Comparison of ENCODE assay signal across 8 cellular contexts in the genomic region with DNA sequence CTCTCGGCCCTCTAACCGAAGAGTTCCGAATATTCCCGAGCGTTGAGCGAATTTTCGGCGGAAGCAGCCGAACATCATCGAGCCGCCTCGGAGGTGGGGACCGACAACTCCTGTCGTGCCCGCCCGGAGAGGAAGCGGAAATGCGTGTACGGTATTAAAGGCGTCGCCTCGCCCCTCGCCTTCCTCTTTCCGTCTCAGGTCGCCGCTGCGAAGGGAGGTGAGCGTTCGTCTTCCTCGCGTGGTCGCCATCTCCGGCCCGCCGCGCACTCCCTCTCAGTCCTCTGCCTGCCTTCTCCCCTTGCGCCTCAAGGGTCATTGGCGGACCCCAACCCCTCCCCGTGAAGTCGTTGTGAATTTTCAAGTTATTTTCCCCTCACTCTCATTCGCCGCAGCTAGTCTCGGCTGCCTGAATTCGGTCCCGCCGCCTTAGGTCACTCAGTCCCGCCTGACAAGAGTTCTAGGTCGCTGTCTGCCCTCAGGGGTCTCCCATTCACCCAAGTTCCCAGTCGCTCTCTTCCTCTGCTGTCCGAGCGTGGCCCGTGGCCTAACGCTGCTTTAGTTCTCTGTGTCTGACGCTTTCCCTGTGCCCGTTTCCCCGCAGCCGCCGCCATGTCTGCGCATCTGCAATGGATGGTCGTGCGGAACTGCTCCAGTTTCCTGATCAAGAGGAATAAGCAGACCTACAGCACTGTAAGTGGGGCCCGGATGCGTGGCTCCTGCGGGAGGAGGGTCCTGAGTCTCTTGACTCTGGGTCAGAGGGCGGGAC. TPM values are rescaled to one million over a fixed set of nuclear protein-coding genes. Genes with fewer than 3 reads are reported as not detected.
DNase-seq lines count a peak whose midpoint lies in the region; ATAC-seq, FAIRE-seq and TF ChIP-seq lines count a peak whose summit lies in the region.

A gene (plus strand): TSS at position 184 of the 766 bp plus-strand sequence. CDS start 426 bp downstream, at position 610.

- peak within 1 kb of the TSS; percentile 90 for H2BK5ac ChIP-seq in H1 (ENCODE audit: low read depth, low read length)

- H4K91ac ChIP-seq in H1 (replicated peaks; ENCODE audit: insufficient read length, low read length) = peak within 1 kb of the TSS; percentile 71

- intact Hi-C loops in CD4-positive, alpha-beta T cell (cut with DNase I, micrococcal nuclease) = loop anchor here (1.0 to 5.0 kb wide), 7 partner anchors 20 to 256 kb away; a partner anchor contains a TSS

- TF ChIP-seq CTCF in CD4-positive, alpha-beta T cell (IDR thresholded peaks at IDR 0.05) = no peak
- TF ChIP-seq CTCF in H1 (IDR thresholded peaks at IDR 0.05; ENCODE audit: control extremely low read depth in 1 of 3, insufficient read depth in 1 of 3, low read depth in 1 of 3, low read length in 3 of 3) = no peak

- H3K4me1 Mint-ChIP-seq in CD4-positive, alpha-beta T cell (ENCODE audit: low read depth) = peaks cover 82% of the 10 kb centered on the region
- H3K4me1 Mint-ChIP-seq in memory B cell = peaks cover 53% of the 10 kb centered on the region

- H3K27me3 Mint-ChIP-seq in CD4-positive, alpha-beta T cell = no peaks in the 10 kb centered on the region
- no peaks in the 10 kb centered on the region for H3K27me3 Mint-ChIP-seq in memory B cell

- H3K79me2 ChIP-seq in H1 (ENCODE audit: control insufficient read depth in 1 of 2, insufficient read depth in 2 of 2, low read length in 2 of 2) = peaks cover 17 to 27% of the 10 kb centered on the region in 2 experiments; a peak in 3 of 4 replicates

- 0 out of 2 replicates have a peak within 1 kb of the TSS, but pooled peaks have one; percentile 61 for H2BK20ac ChIP-seq in H1 (ENCODE audit: low read length)

- H3K4me3 Mint-ChIP-seq in CD4-positive, alpha-beta T cell = peak within 1 kb of the TSS; percentile 100
- H3K4me3 Mint-ChIP-seq in memory B cell = peak within 1 kb of the TSS; percentile 100

- peaks cover 23 to 35% (median 26%) of the 10 kb centered on the region in 4 experiments for H3K36me3 ChIP-seq in H1 (ENCODE audit: control insufficient read depth in 2 of 4, insufficient read depth in 4 of 4, low read length in 3 of 4)

- no peaks in the 10 kb centered on the region for H3K9me3 Mint-ChIP-seq in CD4-positive, alpha-beta T cell
- no peaks in the 10 kb centered on the region for H3K9me3 Mint-ChIP-seq in memory B cell

- peak within 1 kb of the TSS; percentile 96; the same call in 1 of the 2 replicates for H2BK15ac ChIP-seq in H1 (ENCODE audit: low read length)

- CTCF ChIA-PET in CD4-positive, alpha-beta T cell (lab: Charles Lee) = no interaction called here
- CTCF ChIA-PET in H1 (lab: Charles Lee; ENCODE audit: partially characterized antibody) = interaction anchor here (0.9 to 6.1 kb wide), 3 partner anchors 16 to 82 kb away, joined by 3 to 39 read pairs (median 4); no protein-coding TSS in a partner anchor

- peak within 1 kb of the TSS; percentile 97 for H3K27ac Mint-ChIP-seq in CD4-positive, alpha-beta T cell
- peak within 1 kb of the TSS; percentile 98 for H3K27ac Mint-ChIP-seq in memory B cell

- H3K9me3 ChIP-seq in CD4-positive, alpha-beta T cell (ENCODE audit: control insufficient read depth, low read length) = no peaks in the 10 kb centered on the region
- H3K9me3 ChIP-seq in H1 (ENCODE audit: insufficient read depth in 2 of 2, low read depth in 1 of 2, low read length in 1 of 2) = no peaks in the 10 kb centered on the region

- peaks cover 33% of the 10 kb centered on the region for H3K79me1 ChIP-seq in H1 (ENCODE audit: low read depth, low read length)

- H3K18ac ChIP-seq in H1 (ENCODE audit: extremely low read depth, low read length) = peak within 1 kb of the TSS; percentile 99

- WGBS in H1 (ENCODE audit: extremely low coverage in 1 of 2, insufficient coverage in 1 of 2, insufficient read length in 1 of 2, insufficient replicate concordance in 2 of 2, low coverage in 1 of 2, low lambda C conversion rate in 2 of 2, missing lambda C conversion rate in 1 of 2), 2 experiments = 1% methylated on average over 59 of the region's 65 CpGs; no CpG with 5 or more reads in 1 of the 2 experiments

- H4K5ac ChIP-seq in H1 (ENCODE audit: insufficient read length, low read depth, low read length) = peak within 1 kb of the TSS; percentile 91

- H3K36me3 Mint-ChIP-seq in CD4-positive, alpha-beta T cell (ENCODE audit: low read depth) = peaks cover 57% of the 10 kb centered on the region
- peaks cover 18% of the 10 kb centered on the region for H3K36me3 Mint-ChIP-seq in memory B cell

- peak; percentile 78 for ATAC-seq in CD4-positive, alpha-beta T cell (ENCODE audit: poor library complexity)
- peak; percentile 72 for ATAC-seq in GM19438 (IDR thresholded peaks at IDR 0.05; ENCODE audit: low read depth, unreplicated experiment)
- peak; percentile 62 for ATAC-seq in HG03575 (IDR thresholded peaks at IDR 0.05; ENCODE audit: extremely low read depth, insufficient number of reproducible peaks, low FRiP score, unreplicated experiment)
- ATAC-seq in memory B cell (ENCODE audit: low read depth) = peak; percentile 78

- DNase-seq in CD4-positive, alpha-beta T cell = peak; percentile 96 to 98 (median 98)
- DNase-seq in NOMO-1 (lab: John Stamatoyannopoulos, UW; ENCODE audit: unreplicated experiment in 2 of 2) (peak; percentile 97 to 98), H1 (ENCODE audit: low read depth in 1 of 2, low spot score in 2 of 2) (peak; percentile 95 to 99), memory B cell (ENCODE audit: low spot score in 2 of 2) (peak; percentile 98)
- DNase-seq in activated CD8-positive, alpha-beta memory T cell treated with anti-CD3 and anti-CD28 coated beads for 4 hours (ENCODE audit: low read depth in 2 of 2) = peak; percentile 95 to 96
- DNase-seq in stimulated activated CD8-positive, alpha-beta memory T cell treated with anti-CD3 and anti-CD28 coated beads, Interleukin-12 subunit alpha, Interleukin-12 subunit beta, amount 100 ng/mL, for 4 hours (ENCODE audit: low read depth) = peak; percentile 96

- peak within 1 kb of the TSS; percentile 40 for H3K4ac ChIP-seq in H1 (replicated peaks; ENCODE audit: insufficient read length, low read depth, low read length)

- H4K20me1 ChIP-seq in H1 (replicated peaks in 1 of 2; ENCODE audit: control insufficient read depth in 1 of 2, insufficient read depth in 2 of 2, low read length in 2 of 2) = peaks cover 25 to 46% of the 10 kb centered on the region in 2 experiments

- H3K4me3 ChIP-seq in H1 (ENCODE audit: extremely low read depth in 1 of 4, insufficient read depth in 2 of 4, low read depth in 3 of 4, low read length in 4 of 4) = peak within 1 kb of the TSS; percentile 89 to 97 (median 94)

- H3K9ac ChIP-seq in H1 (replicated peaks in 1 of 4; ENCODE audit: extremely low read depth in 1 of 4, low read depth in 3 of 4, low read length in 3 of 4) = peak within 1 kb of the TSS; percentile 65 to 93 (median 82)

- peak within 1 kb of the TSS; percentile 98 for H2AFZ ChIP-seq in H1 (ENCODE audit: low read length)

- no peaks in the 10 kb centered on the region for H3K27me3 ChIP-seq in CD4-positive, alpha-beta T cell (ENCODE audit: control insufficient read depth, insufficient read depth, low read length)
- peaks cover 0 to 6% (median 3%) of the 10 kb centered on the region in 4 experiments; a peak in 3 of 7 replicates for H3K27me3 ChIP-seq in H1 (replicated peaks in 1 of 4; ENCODE audit: control insufficient read depth in 3 of 4, extremely low read depth in 1 of 4, insufficient read depth in 3 of 4, low read length in 3 of 4)

- peak within 1 kb of the TSS; percentile 19; the same call in 1 of the 2 replicates for H4K8ac ChIP-seq in H1 (ENCODE audit: extremely low read depth, insufficient read depth, low read length)

- H3K23me2 ChIP-seq in H1 (ENCODE audit: low read depth, low read length) = peaks cover 31% of the 10 kb centered on the region

- no peak within 1 kb of the TSS for H3K23ac ChIP-seq in H1 (ENCODE audit: insufficient read length)

- no peak for TF ChIP-seq EP300 in H1 (IDR thresholded peaks at IDR 0.05; ENCODE audit: borderline replicate concordance in 1 of 2, low read depth in 2 of 2, low read length in 2 of 2)

- TF ChIP-seq POLR2A in H1 (IDR thresholded peaks at IDR 0.05; ENCODE audit: control extremely low read depth in 1 of 2, low read depth in 2 of 2, low read length in 2 of 2) = peak; percentile 100

- H2AK5ac ChIP-seq in H1 (ENCODE audit: low read depth, low read length) = peak within 1 kb of the TSS; percentile 88

- no peak within 1 kb of the TSS for H2BK120ac ChIP-seq in H1 (replicated peaks; ENCODE audit: low read depth, low read length)

- POLR2A ChIA-PET in CD4-positive, alpha-beta T cell (lab: Charles Lee) = interaction anchor here (1.6 to 5.4 kb wide), 5 partner anchors 14 to 126 kb away, joined by 4 to 45 read pairs (median 10); a partner anchor contains a TSS
- POLR2A ChIA-PET in H1 (lab: Charles Lee; ENCODE audit: partially characterized antibody) = interaction anchor here (0.7 to 26.7 kb wide), 14 partner anchors 9 to 131 kb away, joined by 3 to 874 read pairs (median 4); a partner anchor contains a TSS

- peak within 1 kb of the TSS; percentile 83 for H3K56ac ChIP-seq in H1 (replicated peaks; ENCODE audit: insufficient read length, low read depth, low read length)

- H3K27ac ChIP-seq in CD4-positive, alpha-beta T cell (ENCODE audit: low read depth, low read length) = peak within 1 kb of the TSS; percentile 72
- peak within 1 kb of the TSS; percentile 86 for H3K27ac ChIP-seq in H1 (ENCODE audit: low read depth, low read length)

- peak within 1 kb of the TSS; percentile 84 for H2BK12ac ChIP-seq in H1 (ENCODE audit: low read depth, low read length)

- FAIRE-seq in H1 (lab: Jason Lieb, UNC) = peak; percentile 50

- TF ChIP-seq RAD21 in H1 (IDR thresholded peaks at IDR 0.05 in 1 of 2, conservative IDR thresholded peaks at IDR 0.05 in 1 of 2; ENCODE audit: low read depth in 2 of 2, low read length in 2 of 2) = no peak

- peak within 1 kb of the TSS; percentile 87 to 95 for H3K4me2 ChIP-seq in H1 (ENCODE audit: insufficient read depth in 1 of 2, low read depth in 2 of 2, low read length in 2 of 2)

- H3K4me1 ChIP-seq in H1 (replicated peaks in 1 of 4; ENCODE audit: control insufficient read depth in 3 of 4, insufficient read depth in 4 of 4, low read length in 3 of 4) = peaks cover 0 to 47% (median 38%) of the 10 kb centered on the region in 4 experiments; a peak in 6 of 7 replicates

- H3K14ac ChIP-seq in H1 (ENCODE audit: insufficient read length) = no peak within 1 kb of the TSS

TF ChIP-seq in H1, 55 proteins besides CTCF, POLR2A, EP300 and RAD21 (continues in another document):
- TF ChIP-seq TAF1 (IDR thresholded peaks at IDR 0.05; ENCODE audit: low read depth, low read length) = peak; percentile 100
- no peak for TF ChIP-seq SUZ12 (IDR thresholded peaks at IDR 0.05; ENCODE audit: low read length)

RNA-seq across cellular contexts. Expression of the gene that starts here (rescaled TPM):
- total RNA-seq in CD4-positive, alpha-beta T cell = 1,000 to 10,000 TPM; 3,995 to 4,178 TPM
- 2,123 and 2,232 TPM in 2 replicates for total RNA-seq in H1 (2021; fragmentation: NEBNext Ultra II Directional; extraction: Animal tissue kit (Norgen Biotek cat#: 25700))
- 6,692 and 8,402 TPM in 2 replicates for polyA plus RNA-seq in H1 (2011; rRNA removed)
- polyA plus RNA-seq in H1 (2011; cell fraction: cytosol; rRNA removed) = 2,492 TPM
- 1,571 TPM for polyA plus RNA-seq in H1 (2011; cell fraction: nucleus; rRNA removed)
- 1,234 to 2,824 TPM (median 2,522 TPM) in 4 replicates for polyA plus RNA-seq in H1 (2012, experiment 1 of 2)
- 3,077 TPM for polyA plus RNA-seq in H1 (2012, experiment 2 of 2)
- polyA plus RNA-seq in H1 (2013, experiment 1 of 2) = 2,779 TPM
- polyA plus RNA-seq in H1 (2013, experiment 2 of 2) = 2,622 TPM
- 406 and 431 TPM in 2 replicates for polyA minus RNA-seq in H1 (2011; rRNA and poly(A)+ RNA removed)
- polyA minus RNA-seq in H1 (2011; cell fraction: cytosol; rRNA and poly(A)+ RNA removed) = 1,377 TPM
- 497 TPM for polyA minus RNA-seq in H1 (2011; cell fraction: nucleus; rRNA and poly(A)+ RNA removed)

Comparison
In these comparisons a context has a peak if more than half of its experiments do, and no peak if none do; other contexts are left out.
1. Peak in every context shown above with its lines: DNase-seq, ATAC-seq, H3K4me3 ChIP-seq and H3K27ac ChIP-seq.